19 cellular contexts compared by ENCODE assay signal in genomic region chr3:126104028-126104635, GRCh38. TPM values are rescaled to one million over a fixed set of nuclear protein-coding genes. Genes with fewer than 3 reads are reported as not detected.
DNase-seq lines count a peak whose midpoint lies in the region; ATAC-seq, FAIRE-seq and TF ChIP-seq lines count a peak whose summit lies in the region.
"Had no signal": no experiment of that assay in that cellular context is flagged by ENCODE, and none has a peak within 500 bp of the region (broad histone marks: within the 10 kb centered on the region; RNA-seq: fewer than 3 reads in every experiment).

No MANE protein-coding gene starts in this region.

- dilution Hi-C loops in IMR-90 (cut with HindIII; ENCODE audit: low sequenced_read_pairs, unreplicated experiment), result no loop called here

- H3K9me1 ChIP-seq in IMR-90 (ENCODE audit: insufficient read depth, low read length), result peaks cover 6% of the 10 kb centered on the region; the same call in 1 of the 2 replicates

- DNase-seq in D341Med (ENCODE audit: low spot score) (peak; percentile 16), IMR-90 (no peak), HepG2 (ENCODE audit: low spot score) (no peak), spleen (peak; percentile 69), EL (no peak), retina (no peak), activated gamma-delta T cell treated with Interleukin-2 at 50 U/mL for 16 hours (no peak)
- DNase-seq: activated naive CD4-positive, alpha-beta T cell treated with anti-CD3 and anti-CD28 coated beads, Interleukin-2, amount 10 ng/mL, durations not matched to agents 7 days and 5 days; HFFc6; hippocampal formation; KG1; NCI-H1694; NCI-H526 treated with DMSO at 0.1 percent for 48 hours; occipital lobe had no signal

- no peaks in the 10 kb centered on the region for H3K36me3 ChIP-seq in IMR-90 (ENCODE audit: control insufficient read depth, insufficient read depth, low read length)
- H3K36me3 ChIP-seq in HepG2 (replicated peaks in 1 of 2; ENCODE audit: control insufficient read depth in 1 of 2, insufficient read depth in 2 of 2, low read length in 2 of 2), result peaks cover 2% of the 10 kb centered on the region in 2 experiments; a peak in 3 of 5 replicates
- no peaks in the 10 kb centered on the region for H3K36me3 ChIP-seq in spleen
- H3K36me3 ChIP-seq: cardiac muscle cell had no signal

- TF ChIP-seq RAD21 in IMR-90 (IDR thresholded peaks at IDR 0.05; ENCODE audit: low read length) (no peak), HepG2 (CRISPR knock-in tag; IDR thresholded peaks at IDR 0.05) (no peak)

- no peak overlapping the region for H2BK15ac ChIP-seq in IMR-90 (ENCODE audit: low read depth, low read length)

- H3K18ac ChIP-seq in IMR-90 (ENCODE audit: low read depth, low read length), result no peak overlapping the region

- TF ChIP-seq POLR2A in IMR-90 (IDR thresholded peaks at IDR 0.05; ENCODE audit: low read depth, low read length) (no peak), HepG2 (IDR thresholded peaks at IDR 0.05; ENCODE audit: insufficient read depth in 1 of 2, low read depth in 2 of 2, low read length in 2 of 2) (no peak), spleen (IDR thresholded peaks at IDR 0.05) (no peak)

- H3K4me2 ChIP-seq in IMR-90 (ENCODE audit: low read depth, low read length), result no peak overlapping the region
- H3K4me2 ChIP-seq in HepG2 (ENCODE audit: low read depth, low read length), result no peak overlapping the region

- H3K27ac ChIP-seq in IMR-90 (ENCODE audit: insufficient read depth, low read length), result no peak overlapping the region
- H3K27ac ChIP-seq in HepG2 (ENCODE audit: extremely low read length, insufficient read depth, low read length), result no peak overlapping the region
- H3K27ac ChIP-seq in spleen, result no peak overlapping the region
- H3K27ac ChIP-seq: cardiac muscle cell, RWPE1 had no signal

- H4K5ac ChIP-seq in IMR-90 (ENCODE audit: low read depth, low read length), result no peak overlapping the region

- H2AFZ ChIP-seq in IMR-90 (replicated peaks; ENCODE audit: low read length, poor library complexity) (peak overlapping the region; percentile 15), HepG2 (ENCODE audit: low read length) (no peak overlapping the region)

- no peak overlapping the region for H2BK5ac ChIP-seq in IMR-90 (ENCODE audit: low read depth, low read length, poor library complexity, severe bottlenecking)

- no peak overlapping the region for H2AK9ac ChIP-seq in IMR-90 (replicated peaks; ENCODE audit: low read depth, low read length, poor library complexity)

- H3K14ac ChIP-seq in IMR-90 (replicated peaks; ENCODE audit: low read depth, low read length), result no peak overlapping the region

- H3K79me2 ChIP-seq in HepG2 (ENCODE audit: insufficient read depth, low read length), result no peaks in the 10 kb centered on the region

- H3K56ac ChIP-seq in IMR-90 (ENCODE audit: extremely low read depth, insufficient read depth, low read length), result no peak overlapping the region

- H3K23ac ChIP-seq in IMR-90 (ENCODE audit: low read depth, low read length), result no peak overlapping the region

- H3K27me3 ChIP-seq in IMR-90 (ENCODE audit: control insufficient read depth, insufficient read depth, low read length) (peaks cover 3% of the 10 kb centered on the region; the same call in 1 of the 2 replicates), HepG2 (ENCODE audit: control insufficient read depth in 1 of 2, insufficient read depth in 2 of 2, low read length in 2 of 2) (no peaks in the 10 kb centered on the region), spleen (replicated peaks in 1 of 7) (no peaks in the 10 kb centered on the region)
- H3K27me3 ChIP-seq: cardiac muscle cell had no signal

- H3K9me3 ChIP-seq in IMR-90 (ENCODE audit: control insufficient read depth, insufficient read depth, low read length) (no peaks in the 10 kb centered on the region), HepG2 (ENCODE audit: low read length) (no peaks in the 10 kb centered on the region), spleen (no peaks in the 10 kb centered on the region)

- CTCF ChIA-PET in IMR-90 (lab: Yijun Ruan, JAX) (no interaction called here), HepG2 (lab: Yijun Ruan, JAX; ENCODE audit: low intra/inter-chr PET ratio, low total read pairs) (no interaction called here)

- H3K4me1 ChIP-seq in IMR-90 (ENCODE audit: control insufficient read depth, insufficient read depth, low read length), result peaks cover 7% of the 10 kb centered on the region
- H3K4me1 ChIP-seq in HepG2 (ENCODE audit: insufficient read depth, low read length), result no peaks in the 10 kb centered on the region
- H3K4me1 ChIP-seq in spleen, result no peaks in the 10 kb centered on the region

- BruUV-seq in IMR-90 (replicated peaks; lab: Mats Ljungman, UMichigan) (no TSS peak), HepG2 (replicated peaks; lab: Mats Ljungman, UMichigan) (no TSS peak)

- intact Hi-C loops in IMR-90 (cut with micrococcal nuclease), result no loop called here
- intact Hi-C loops in HepG2 (cut with micrococcal nuclease; ENCODE audit: unreplicated experiment), result no loop called here
- intact Hi-C loops in spleen (cut with DNase I; ENCODE audit: low total_unique reads), result no loop called here

- TF ChIP-seq EP300 in HepG2 (IDR thresholded peaks at IDR 0.05; ENCODE audit: low read depth in 2 of 2, low read length in 2 of 2), result no peak
- no peak for TF ChIP-seq EP300 in HepG2 (CRISPR knock-in tag; IDR thresholded peaks at IDR 0.05; ENCODE audit: borderline replicate concordance)

- ATAC-seq in IMR-90 (ENCODE audit: low read depth), result no peak
- peak; percentile 13; the same call in 2 of the 3 replicates for ATAC-seq in HepG2

- POLR2A ChIA-PET in IMR-90 (lab: Charles Lee; ENCODE audit: unreplicated experiment) (no interaction called here), HepG2 (lab: Yijun Ruan, JAX) (no interaction called here)

- no peak overlapping the region for H2BK20ac ChIP-seq in IMR-90 (ENCODE audit: low read depth, low read length)

- H4K91ac ChIP-seq in IMR-90 (ENCODE audit: insufficient read depth, low read depth, low read length), result no peak overlapping the region

- TF ChIP-seq CTCF in IMR-90 (conservative IDR thresholded peaks at IDR 0.05; ENCODE audit: low read depth, low read length) (no peak), HepG2 (CRISPR knock-in tag; IDR thresholded peaks at IDR 0.05) (no peak), spleen (IDR thresholded peaks at IDR 0.05 in 8 of 11, conservative IDR thresholded peaks at IDR 0.05 in 3 of 11) (no peak)

- no peak overlapping the region for H3K4ac ChIP-seq in IMR-90 (ENCODE audit: low read depth, low read length)

- no peaks in the 10 kb centered on the region for H3K79me1 ChIP-seq in IMR-90 (ENCODE audit: low read depth in 1 of 2, low read length in 2 of 2)

- no peaks in the 10 kb centered on the region for H4K20me1 ChIP-seq in IMR-90 (ENCODE audit: insufficient read depth, low read length)
- no peaks in the 10 kb centered on the region for H4K20me1 ChIP-seq in HepG2 (ENCODE audit: insufficient read depth, low read length)

- no peak for FAIRE-seq in HepG2 (lab: Jason Lieb, UNC)
- FAIRE-seq: GM12878, islet of Langerhans, urothelium cell line had no signal

- no peak overlapping the region for H2BK120ac ChIP-seq in IMR-90 (ENCODE audit: low read depth, low read length)

- no peak overlapping the region for H4K8ac ChIP-seq in IMR-90 (ENCODE audit: low read depth in 2 of 2, low read length in 2 of 2)

- no peak overlapping the region for H2AK5ac ChIP-seq in IMR-90 (ENCODE audit: low read depth, low read length)

- no peak overlapping the region for H3K9ac ChIP-seq in IMR-90 (ENCODE audit: low read depth, low read length)
- no peak overlapping the region for H3K9ac ChIP-seq in HepG2 (ENCODE audit: insufficient read depth, low read depth, low read length)

- 48% methylated on average over 2 of the region's 7 CpGs; no CpG with 5 or more reads in 1 of the 2 experiments for whole genome bisulfite sequencing in IMR-90 (ENCODE audit: extremely low coverage in 2 of 2, insufficient read length in 1 of 2), 2 experiments
- 100% methylated on average over 2 of the region's 7 CpGs for WGBS in HepG2 (ENCODE audit: low lambda C conversion rate)
- 67 to 90% (median 77%) methylated on average over 3 to 7 of the region's 7 CpGs for WGBS in spleen, 5 donors

- H3K4me3 ChIP-seq in IMR-90 (ENCODE audit: insufficient read depth, low read depth, low read length), result no peak overlapping the region
- H3K4me3 ChIP-seq in HepG2 (replicated peaks in 1 of 3; ENCODE audit: insufficient read depth in 1 of 3, low read depth in 2 of 3, low read length in 3 of 3), result no peak overlapping the region
- no peak overlapping the region for H3K4me3 ChIP-seq in spleen
- H3K4me3 ChIP-seq: cardiac muscle cell, GM12878 had no signal

- in situ Hi-C loops in IMR-90 (cut with MboI; ENCODE audit: low sequenced_read_pairs) (no loop called here), HepG2 (cut with HindIII; ENCODE audit: extremely low pct_ligation_motif_present, low pct_unique_long_range_greater_than_20kb) (no loop called here)

RNA-seq across cellular contexts. Expression of gene SLC41A3, which starts 20.2 kb away (rescaled TPM):
- total RNA-seq in IMR-90 (2012; rRNA removed) (26.7 and 30.5 TPM in 2 replicates), HepG2 (2016; rRNA removed; fragmentation: Illumina TruSeq; extraction: Trizol) (16.2 and 26.0 TPM in 2 replicates), spleen (10 to 100 TPM; 28.9 to 43.7 (median 35.7) TPM)
- polyA plus RNA-seq in IMR-90 (2012; rRNA removed) (43.5 and 44.7 TPM in 2 replicates), HepG2 (2011; rRNA removed) (71.1 and 86.1 TPM in 2 replicates), spleen (10 to 100 TPM; 16.3 to 19.9 (median 19.4) TPM)
- polyA plus RNA-seq in IMR-90 (2012; cell fraction: cytosol; rRNA removed), result 46.5 and 59.0 TPM in 2 replicates
- 48.1 and 91.7 TPM in 2 replicates for polyA plus RNA-seq in IMR-90 (2012; cell fraction: nucleus; rRNA removed; ENCODE audit: low replicate concordance)
- 13.0 and 13.9 TPM in 2 replicates for total RNA-seq in HepG2 (2016; cell fraction: cytosol; rRNA removed; fragmentation: Illumina TruSeq; extraction: Trizol; ENCODE audit: low read depth)
- total RNA-seq in HepG2 (2016; cell fraction: insoluble cytoplasmic fraction; rRNA removed; fragmentation: Illumina TruSeq; extraction: Trizol), result 14.4 and 25.9 TPM in 2 replicates
- 26.7 and 29.5 TPM in 2 replicates for total RNA-seq in HepG2 (2016; cell fraction: membrane; rRNA removed; fragmentation: Illumina TruSeq; extraction: Trizol)
- total RNA-seq in HepG2 (2016; cell fraction: nucleus; rRNA removed; fragmentation: Illumina TruSeq; extraction: Trizol), result 29.5 and 32.0 TPM in 2 replicates
- 96.6 and 106 TPM in 2 replicates for polyA plus RNA-seq in HepG2 (2011; cell fraction: cytosol; rRNA removed)
- 91.3 and 94.1 TPM in 2 replicates for polyA plus RNA-seq in HepG2 (2011; cell fraction: nucleus; rRNA removed)
- 29.5 and 44.0 TPM in 2 replicates for polyA plus RNA-seq in HepG2 (2012)
- 14.8 and 14.9 TPM in 2 replicates for polyA plus RNA-seq in HepG2 (2016; cell fraction: cytosol; fragmentation: Illumina TruSeq; extraction: Trizol; ENCODE audit: low read depth)
- 15.7 and 17.4 TPM in 2 replicates for polyA plus RNA-seq in HepG2 (2016; cell fraction: insoluble cytoplasmic fraction; fragmentation: Illumina TruSeq; extraction: Trizol; ENCODE audit: low read depth)
- 21.4 and 26.3 TPM in 2 replicates for polyA plus RNA-seq in HepG2 (2016; cell fraction: membrane; fragmentation: Illumina TruSeq; extraction: Trizol; ENCODE audit: low read depth)
- 46.8 and 48.2 TPM in 2 replicates for polyA plus RNA-seq in HepG2 (2016; cell fraction: nucleus; fragmentation: Illumina TruSeq; extraction: Trizol; ENCODE audit: insufficient read depth, low read depth)
- polyA minus RNA-seq in HepG2 (2011; rRNA and poly(A)+ RNA removed; ENCODE audit: low replicate concordance), result 115 and 139 TPM in 2 replicates
- 31.0 and 41.7 TPM in 2 replicates for polyA minus RNA-seq in HepG2 (2011; cell fraction: cytosol; rRNA and poly(A)+ RNA removed)
- polyA minus RNA-seq in HepG2 (2011; cell fraction: nucleus; rRNA and poly(A)+ RNA removed), result 32.1 and 40.2 TPM in 2 replicates

Comparison
In these comparisons a context has a peak if more than half of its experiments do, and no peak if none do; other contexts are left out.
1. DNase-seq: peak in D341Med (single experiment) and spleen (single experiment); none in IMR-90 (single experiment), HepG2 (single experiment), EL (single experiment), retina (single experiment) and activated gamma-delta T cell treated with Interleukin-2 at 50 U/mL for 16 hours (single experiment).